In the genomic region with DNA sequence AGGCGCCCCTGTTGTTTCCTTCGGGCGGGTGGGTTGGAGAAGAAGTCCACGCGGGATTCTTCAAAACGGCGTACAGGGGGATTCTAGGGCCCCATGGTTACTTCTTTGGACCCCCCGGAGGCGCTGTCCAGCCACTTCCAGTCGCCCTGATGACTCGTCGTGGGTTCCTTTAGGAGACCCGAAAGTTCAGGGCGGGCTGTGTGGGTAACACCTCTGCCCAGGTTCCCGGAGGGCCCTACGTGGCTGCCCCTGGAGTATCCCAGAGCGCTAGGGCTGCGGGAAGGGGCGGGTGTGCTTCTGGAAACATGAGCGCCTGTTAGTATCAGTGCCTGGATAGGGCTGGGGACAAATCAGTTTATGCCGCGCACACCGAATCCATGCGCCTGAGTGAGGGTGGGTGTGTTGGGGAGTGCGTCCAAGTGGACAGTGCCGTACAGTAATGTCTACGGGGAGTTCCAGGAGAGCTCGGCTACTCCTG, we compare ENCODE assay signal across 6 cellular contexts. TPM values are rescaled to one million over a fixed set of nuclear protein-coding genes. Genes with fewer than 3 reads are reported as not detected.
A peak's percentile ranks its signal among the peaks of the same experiment; 100 is the strongest.
DNase-seq lines count a peak whose midpoint lies in the region; ATAC-seq and TF ChIP-seq lines count a peak whose summit lies in the region.

No MANE protein-coding gene starts in this region.

- H3K36me3 ChIP-seq in HCT116 (ENCODE audit: control insufficient read depth in 1 of 2, insufficient read depth in 2 of 2, low read length in 2 of 2), result no peaks in the 10 kb centered on the region
- peaks cover 5% of the 10 kb centered on the region for H3K36me3 ChIP-seq in suprapubic skin

- TF ChIP-seq CTCF in HCT116 (IDR thresholded peaks at IDR 0.05 in 2 of 3, conservative IDR thresholded peaks at IDR 0.05 in 1 of 3; ENCODE audit: borderline replicate concordance in 1 of 3, insufficient read depth in 1 of 3, low read depth in 2 of 3, low read length in 2 of 3) (no peak), glutamatergic neuron (IDR thresholded peaks at IDR 0.05; ENCODE audit: partially characterized antibody, unreplicated experiment) (no peak), suprapubic skin (IDR thresholded peaks at IDR 0.05) (no peak)

- 0 out of 2 replicates have a peak overlapping the region, but pooled peaks have one; percentile 36 for H3K4me2 ChIP-seq in HCT116 (ENCODE audit: low read length)

- H3K9me3 Mint-ChIP-seq in glutamatergic neuron (ENCODE audit: unreplicated experiment), result peaks cover 5% of the 10 kb centered on the region

- POLR2A ChIA-PET in HCT116 (lab: Charles Lee), result interaction anchor here (1.1 kb wide), 1 partner anchor 191 kb away, joined by 3 read pairs; no protein-coding TSS in a partner anchor

- intact Hi-C loops in HCT116 (cut with micrococcal nuclease), result no loop called here

- no peak for TF ChIP-seq POLR2A in HCT116 (IDR thresholded peaks at IDR 0.05; ENCODE audit: borderline replicate concordance, extremely low read depth, insufficient read depth, insufficient read length)
- TF ChIP-seq POLR2A in suprapubic skin (IDR thresholded peaks at IDR 0.05), result no peak

- no peaks in the 10 kb centered on the region for H3K9me2 ChIP-seq in HCT116 (ENCODE audit: insufficient read depth)

- H3K79me2 ChIP-seq in HCT116 (ENCODE audit: insufficient read depth, low read length), result no peaks in the 10 kb centered on the region

- peaks cover 8% of the 10 kb centered on the region for H3K27me3 Mint-ChIP-seq in glutamatergic neuron (ENCODE audit: unreplicated experiment)

- CTCF ChIA-PET in HCT116 (lab: Charles Lee), result interaction anchor here (0.6 to 8.0 kb wide), 10 partner anchors 10 to 362 kb away, joined by 3 to 200 read pairs (median 3); no protein-coding TSS in a partner anchor

- peak overlapping the region; percentile 74 for H3K4me3 Mint-ChIP-seq in glutamatergic neuron (ENCODE audit: unreplicated experiment)

- no TSS peak for BruUV-seq in HCT116 (replicated peaks; lab: Mats Ljungman, UMichigan)

- 0% methylated on average over 17 of the region's 28 CpGs for WGBS in suprapubic skin

- H3K4me3 ChIP-seq in HCT116 (replicated peaks in 1 of 2; ENCODE audit: low read depth in 1 of 2, low read length in 2 of 2) (no peak overlapping the region), suprapubic skin (peak overlapping the region; percentile 65)

- H3K27ac Mint-ChIP-seq in glutamatergic neuron (ENCODE audit: unreplicated experiment), result no peak overlapping the region

- H3K4me1 Mint-ChIP-seq in glutamatergic neuron (ENCODE audit: low read depth, unreplicated experiment), result no peaks in the 10 kb centered on the region

- ATAC-seq in HCT116 (no peak), HG02763 (IDR thresholded peaks at IDR 0.05; ENCODE audit: unreplicated experiment) (no peak), GM18873 (IDR thresholded peaks at IDR 0.05; ENCODE audit: low FRiP score, unreplicated experiment) (no peak)

- H3K27ac ChIP-seq in HCT116 (ENCODE audit: low read depth, low read length) (no peak overlapping the region), suprapubic skin (peak overlapping the region; percentile 56)

- TF ChIP-seq EP300 in suprapubic skin (IDR thresholded peaks at IDR 0.05), result no peak

- H3K27me3 ChIP-seq in HCT116 (ENCODE audit: insufficient read depth, low read length) (no peaks in the 10 kb centered on the region), suprapubic skin (peaks cover 31% of the 10 kb centered on the region)

- H3K36me3 Mint-ChIP-seq in glutamatergic neuron (ENCODE audit: unreplicated experiment), result no peaks in the 10 kb centered on the region

- no peak for TF ChIP-seq RAD21 in HCT116 (IDR thresholded peaks at IDR 0.05; ENCODE audit: low read depth)

- H3K9ac ChIP-seq in HCT116 (ENCODE audit: low read length), result no peak overlapping the region

- H4K20me1 ChIP-seq in HCT116 (ENCODE audit: insufficient read depth), result no peaks in the 10 kb centered on the region

- DNase-seq in HCT116 (ENCODE audit: low read depth, low spot score) (no peak), SW480 (ENCODE audit: low spot score) (peak; percentile 84), glutamatergic neuron (peak; percentile 52), suprapubic skin (ENCODE audit: low spot score in 2 of 2) (peak in 1 of 2 donors; percentile 83)

- no peak overlapping the region for H2AFZ ChIP-seq in HCT116 (ENCODE audit: low read depth, low read length, poor library complexity, severe bottlenecking)

- RAD21 ChIA-PET in HCT116 (lab: Charles Lee; ENCODE audit: low non-redundant PET in 1 of 2, low total read pairs in 2 of 2, uncharacterized antibody in 2 of 2, unreplicated experiment in 2 of 2), result interaction anchor here (0.5 to 1.0 kb wide), 3 partner anchors 74 to 191 kb away, joined by 3 to 8 read pairs (median 5); no protein-coding TSS in a partner anchor

- no peaks in the 10 kb centered on the region for H3K9me3 ChIP-seq in HCT116 (ENCODE audit: control insufficient read depth in 1 of 2, insufficient read depth in 1 of 2, low read depth in 1 of 2, low read length in 2 of 2)
- no peaks in the 10 kb centered on the region for H3K9me3 ChIP-seq in suprapubic skin

- H3K4me1 ChIP-seq in HCT116 (ENCODE audit: control insufficient read depth in 1 of 2, insufficient read depth in 2 of 2, low read length in 2 of 2), result peaks cover 2 to 29% of the 10 kb centered on the region in 2 experiments; a peak in 3 of 4 replicates
- H3K4me1 ChIP-seq in suprapubic skin, result peaks cover 83% of the 10 kb centered on the region

TF ChIP-seq in HCT116, 20 proteins besides CTCF, POLR2A, EP300 and RAD21:
- no peak for TF ChIP-seq ELF1 (IDR thresholded peaks at IDR 0.05; ENCODE audit: borderline replicate concordance, low read depth)

RNA-seq across cellular contexts. Expression of a gene that starts 0.6 kb away (rescaled TPM):
- total RNA-seq in HCT116 (2021; ENCODE audit: unreplicated experiment), result 0.64 TPM
- 0.21 and 0.52 TPM in 2 replicates for polyA plus RNA-seq in HCT116 (2012)
- 2.5 TPM for total RNA-seq in glutamatergic neuron (ENCODE audit: unreplicated experiment)
- 1 to 10 TPM; 2.7 to 9.5 (median 4.9) TPM for total RNA-seq in suprapubic skin

RNA-seq across cellular contexts. Expression of a gene that starts 12.5 kb away (rescaled TPM):
- total RNA-seq in HCT116 (2021; ENCODE audit: unreplicated experiment) (27.3 TPM), glutamatergic neuron (ENCODE audit: unreplicated experiment) (16.3 TPM), suprapubic skin (10 to 100 TPM; 36.6 to 51.5 (median 42.7) TPM)
- polyA plus RNA-seq in HCT116 (2012), result 20.7 and 32.4 TPM in 2 replicates

RNA-seq across cellular contexts. Expression of a gene that starts 24.3 kb away (rescaled TPM):
- total RNA-seq in HCT116 (2021; ENCODE audit: unreplicated experiment), result 47.2 TPM
- 32.3 and 37.2 TPM in 2 replicates for polyA plus RNA-seq in HCT116 (2012)
- total RNA-seq in glutamatergic neuron (ENCODE audit: unreplicated experiment), result 36.4 TPM
- total RNA-seq in suprapubic skin, result 100 to 1,000 TPM in 1 of 4 donors, 10 to 100 TPM in 3; 58.7 to 115 (median 66.3) TPM

RNA-seq across cellular contexts. Expression of a gene that starts 29.2 kb away (rescaled TPM):
- total RNA-seq in HCT116 (2021; ENCODE audit: unreplicated experiment) (3.7 TPM), glutamatergic neuron (ENCODE audit: unreplicated experiment) (50.3 TPM), suprapubic skin (10 to 100 TPM; 16.4 to 24.8 (median 21.6) TPM)
- polyA plus RNA-seq in HCT116 (2012), result 1.5 and 1.7 TPM in 2 replicates
